Comparison of ENCODE assay signal across 30 cellular contexts in genomic region chr2:178383718-178384117, GRCh38.
"Had no signal": no experiment of that assay in that cellular context is flagged by ENCODE, and none has a peak within 500 bp of the region (broad histone marks: within the 10 kb centered on the region; RNA-seq: fewer than 3 reads in every experiment).

No MANE protein-coding gene starts in this region.

- ATAC-seq: Panc1, Right ventricle myocardium inferior, SK-N-SH treated with all-trans-retinoic acid at 6 μM for 48 hours, T-cell had no signal

- FAIRE-seq: RCC 7860 had no signal

- H3K9me3 ChIP-seq: SJCRH30 had no signal

- H2AFZ ChIP-seq: PC-9 had no signal

- H3K27me3 ChIP-seq: SJCRH30 had no signal

- H3K4me1 ChIP-seq: SJCRH30 had no signal

- H3K4me3 ChIP-seq: PC-9, SJCRH30, SK-N-MC had no signal

- H3K27ac ChIP-seq: PC-9, RWPE1, SJCRH30, SK-N-MC had no signal

- DNase-seq: MM.1S, MV-4-11, NCI-H1092, NCI-H1105, NCI-H1417 treated with DMSO at 0.1 percent for 48 hours, NCI-H1436 treated with DMSO at 0.1 percent for 48 hours, NCI-H1694 treated with DMSO at 0.1 percent for 48 hours, NCI-H187 treated with DMSO at 0.1 percent for 48 hours, NCI-H2029, NCI-H2081 treated with DMSO at 0.1 percent for 48 hours, NCI-H2107, NCI-H2171, NCI-H226, NCI-H446 treated with DMSO at 0.1 percent for 48 hours, NCI-H510A, NCI-H524, NCI-H69, NCI-H748 treated with DMSO at 0.1 percent for 48 hours, NCI-H82, PC-9, SHP77, SIG-M5, SJCRH30, T-cell had no signal

- H3K4me2 ChIP-seq: PC-9 had no signal
